20 cellular contexts compared by ENCODE assay signal in the genomic region with DNA sequence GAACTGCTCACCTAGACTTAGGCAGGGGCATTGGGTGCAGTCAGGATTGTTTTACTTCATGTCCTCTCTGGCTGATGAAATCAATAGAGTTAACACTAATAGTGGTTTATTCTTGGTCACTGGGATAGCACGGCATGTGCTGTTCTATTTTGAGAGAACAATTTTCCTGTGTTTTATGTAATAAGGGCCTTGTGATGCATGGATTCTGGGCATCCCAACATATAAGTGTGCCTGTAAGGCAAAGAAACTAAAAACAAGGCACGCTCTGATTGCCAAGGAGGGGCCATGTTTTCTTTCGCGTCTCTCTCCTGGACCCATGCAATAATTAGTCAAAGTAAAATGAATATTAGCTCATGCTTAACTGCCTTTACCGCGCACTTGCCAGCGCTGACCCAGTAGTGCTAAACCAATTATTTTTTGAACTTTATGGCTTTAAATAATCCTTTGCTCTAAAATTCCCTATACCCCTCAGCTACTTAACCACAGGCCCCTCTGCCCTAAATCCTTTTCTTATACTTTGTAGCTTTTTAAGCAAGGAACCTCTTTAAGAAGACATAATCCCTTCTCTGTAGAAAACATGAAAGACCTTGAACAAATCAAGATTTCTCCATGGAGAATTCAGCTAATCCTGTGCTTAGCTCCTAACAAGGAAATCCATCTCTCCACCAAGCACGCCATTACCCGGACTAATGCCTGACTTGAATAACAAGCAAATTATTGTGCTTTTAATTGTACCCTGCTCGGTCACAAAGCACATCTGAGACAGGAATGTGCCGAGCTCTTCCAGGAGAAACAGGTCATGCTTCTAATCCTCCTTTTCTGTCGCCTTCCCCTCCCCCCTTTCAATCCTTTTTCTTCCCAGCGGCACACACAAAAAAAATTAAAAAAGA.
DNase-seq lines count a peak whose midpoint lies in the region; ATAC-seq and TF ChIP-seq lines count a peak whose summit lies in the region.
"Had no signal": no experiment of that assay in that cellular context is flagged by ENCODE, and none has a peak within 500 bp of the region (broad histone marks: within the 10 kb centered on the region; RNA-seq: fewer than 3 reads in every experiment).

No MANE protein-coding gene starts in this region.

- no peaks in the 10 kb centered on the region for H3K36me3 ChIP-seq in endodermal cell (ENCODE audit: control insufficient read depth, insufficient read depth, low read length)
- H3K36me3 ChIP-seq: tibial nerve had no signal

- H3K4me3 ChIP-seq in endodermal cell (ENCODE audit: low read length): no peak overlapping the region
- H3K4me3 ChIP-seq: tibial nerve had no signal

- DNase-seq in Ammon's horn (ENCODE audit: low spot score) (peak; percentile 60), NCI-H82 treated with DMSO at 0.1 percent for 48 hours (lab: John Stamatoyannopoulos, UW; ENCODE audit: unreplicated experiment) (peak; percentile 89), endodermal cell (no peak), neural crest cell (ENCODE audit: low read depth, low spot score) (no peak), LoVo (ENCODE audit: low spot score) (no peak)
- no peak for DNase-seq in stimulated activated CD4-positive, alpha-beta T cell treated with anti-CD3 and anti-CD28 coated beads, Interleukin-4, amount 100 ng/mL, for 4 hours
- DNase-seq in stimulated activated CD4-positive, alpha-beta T cell treated with anti-CD3 and anti-CD28 coated beads, Interleukin-2, amount 100 ng/mL, for 48 hours: no peak
- DNase-seq: activated B cell treated with CpG ODN at 0.5 μM for 24 hours; CD4-positive, CD25-positive, alpha-beta regulatory T cell; DMS79; effector memory CD4-positive, alpha-beta T cell; kidney glomerular epithelial cell; NCI-H1092 treated with DMSO at 0.1 percent for 48 hours; stimulated activated CD4-positive, alpha-beta T cell treated with anti-CD3 and anti-CD28 coated beads, Interleukin-12 subunit alpha, Interleukin-12 subunit beta, amount 100 ng/mL, for 4 hours; stimulated activated naive B cell treated with anti-CD40 and anti-IgM and Interleukin-4, amounts not matched to agents 10 μg/mL and 1 μg/mL and 100 μg/mL, for 72 hours; T-helper 1 cell had no signal

- TF ChIP-seq CTCF in endodermal cell (conservative IDR thresholded peaks at IDR 0.05) (no peak), neural crest cell (conservative IDR thresholded peaks at IDR 0.05) (no peak)

- peaks cover 7% of the 10 kb centered on the region for H3K9me3 Mint-ChIP-seq in endodermal cell
- H3K9me3 Mint-ChIP-seq in neural crest cell: no peaks in the 10 kb centered on the region
- H3K9me3 Mint-ChIP-seq: activated B cell treated with CpG ODN at 0.5 μM for 24 hours; activated T-helper 17 cell treated with anti-CD3 and anti-CD28 coated beads, Interleukin-2, amount 50 U/mL, for 72 hours; CD4-positive, CD25-positive, alpha-beta regulatory T cell; stimulated activated naive B cell treated with anti-CD40 and anti-IgM and Interleukin-4, amounts not matched to agents 10 μg/mL and 1 μg/mL and 100 μg/mL, for 72 hours had no signal

- H3K9ac ChIP-seq in endodermal cell (ENCODE audit: extremely low read depth, low read length, poor library complexity, severe bottlenecking): no peak overlapping the region
- H3K9ac ChIP-seq: KMS-11 had no signal

- H3K27ac ChIP-seq in endodermal cell (ENCODE audit: low read depth, low read length): no peak overlapping the region
- H3K27ac ChIP-seq: KMS-11, tibial nerve had no signal

- no peaks in the 10 kb centered on the region for H3K9me3 ChIP-seq in endodermal cell (ENCODE audit: control insufficient read depth, low read length)
- H3K9me3 ChIP-seq: tibial nerve had no signal

- H3K4me3 Mint-ChIP-seq in endodermal cell (no peak overlapping the region), neural crest cell (peak overlapping the region; percentile 72)
- H3K4me3 Mint-ChIP-seq: activated B cell treated with CpG ODN at 0.5 μM for 24 hours; activated T-helper 17 cell treated with anti-CD3 and anti-CD28 coated beads, Interleukin-2, amount 50 U/mL, for 72 hours; CD4-positive, CD25-positive, alpha-beta regulatory T cell; stimulated activated naive B cell treated with anti-CD40 and anti-IgM and Interleukin-4, amounts not matched to agents 10 μg/mL and 1 μg/mL and 100 μg/mL, for 72 hours had no signal

- WGBS in endodermal cell (ENCODE audit: insufficient coverage in 1 of 2, insufficient read length in 1 of 2), 2 experiments: 71 to 75% methylated on average over 6 to 13 of the region's 13 CpGs

- H3K27ac Mint-ChIP-seq in endodermal cell (peak overlapping the region; percentile 70), neural crest cell (ENCODE audit: unreplicated experiment) (peak overlapping the region; percentile 39)
- H3K27ac Mint-ChIP-seq: activated B cell treated with CpG ODN at 0.5 μM for 24 hours; activated T-helper 17 cell treated with anti-CD3 and anti-CD28 coated beads, Interleukin-2, amount 50 U/mL, for 72 hours; stimulated activated naive B cell treated with anti-CD40 and anti-IgM and Interleukin-4, amounts not matched to agents 10 μg/mL and 1 μg/mL and 100 μg/mL, for 72 hours had no signal

- H3K4me1 Mint-ChIP-seq in endodermal cell: peaks cover 26% of the 10 kb centered on the region
- peaks cover 46% of the 10 kb centered on the region for H3K4me1 Mint-ChIP-seq in neural crest cell
- H3K4me1 Mint-ChIP-seq: activated B cell treated with CpG ODN at 0.5 μM for 24 hours; activated T-helper 17 cell treated with anti-CD3 and anti-CD28 coated beads, Interleukin-2, amount 50 U/mL, for 72 hours had no signal

- peaks cover 15% of the 10 kb centered on the region for H3K4me1 ChIP-seq in endodermal cell (ENCODE audit: control insufficient read depth, insufficient read depth, low read length)

- no peak for ATAC-seq in GM21528 (IDR thresholded peaks at IDR 0.05; ENCODE audit: low FRiP score, unreplicated experiment)
- ATAC-seq: activated T-helper 17 cell treated with anti-CD3 and anti-CD28 coated beads, Interleukin-2, amount 50 U/mL, for 72 hours; stimulated activated naive B cell treated with anti-CD40 and anti-IgM and Interleukin-4, amounts not matched to agents 10 μg/mL and 1 μg/mL and 100 μg/mL, for 72 hours had no signal

- H3K27me3 Mint-ChIP-seq in endodermal cell (ENCODE audit: insufficient read depth) (no peaks in the 10 kb centered on the region), neural crest cell (ENCODE audit: low read depth) (peaks cover 10% of the 10 kb centered on the region)

- H3K36me3 Mint-ChIP-seq in endodermal cell (ENCODE audit: low read depth) (no peaks in the 10 kb centered on the region), neural crest cell (ENCODE audit: low read depth) (no peaks in the 10 kb centered on the region)
- H3K36me3 Mint-ChIP-seq: CD4-positive, CD25-positive, alpha-beta regulatory T cell; stimulated activated naive B cell treated with anti-CD40 and anti-IgM and Interleukin-4, amounts not matched to agents 10 μg/mL and 1 μg/mL and 100 μg/mL, for 72 hours had no signal

- no peaks in the 10 kb centered on the region for H3K27me3 ChIP-seq in endodermal cell (ENCODE audit: control insufficient read depth, insufficient read depth, low read length, poor library complexity, severe bottlenecking)
- H3K27me3 ChIP-seq: tibial nerve had no signal

Comparison
In these comparisons a context has a peak if more than half of its experiments do, and no peak if none do; other contexts are left out.
1. DNase-seq: peak in Ammon's horn (single experiment) and NCI-H82 treated with DMSO at 0.1 percent for 48 hours (single experiment); none in endodermal cell (single experiment), neural crest cell (single experiment), stimulated activated CD4-positive, alpha-beta T cell treated with anti-CD3 and anti-CD28 coated beads, Interleukin-4, amount 100 ng/mL, for 4 hours (0 of 2), stimulated activated CD4-positive, alpha-beta T cell treated with anti-CD3 and anti-CD28 coated beads, Interleukin-2, amount 100 ng/mL, for 48 hours (0 of 2) and LoVo (single experiment).